In the genomic region with DNA sequence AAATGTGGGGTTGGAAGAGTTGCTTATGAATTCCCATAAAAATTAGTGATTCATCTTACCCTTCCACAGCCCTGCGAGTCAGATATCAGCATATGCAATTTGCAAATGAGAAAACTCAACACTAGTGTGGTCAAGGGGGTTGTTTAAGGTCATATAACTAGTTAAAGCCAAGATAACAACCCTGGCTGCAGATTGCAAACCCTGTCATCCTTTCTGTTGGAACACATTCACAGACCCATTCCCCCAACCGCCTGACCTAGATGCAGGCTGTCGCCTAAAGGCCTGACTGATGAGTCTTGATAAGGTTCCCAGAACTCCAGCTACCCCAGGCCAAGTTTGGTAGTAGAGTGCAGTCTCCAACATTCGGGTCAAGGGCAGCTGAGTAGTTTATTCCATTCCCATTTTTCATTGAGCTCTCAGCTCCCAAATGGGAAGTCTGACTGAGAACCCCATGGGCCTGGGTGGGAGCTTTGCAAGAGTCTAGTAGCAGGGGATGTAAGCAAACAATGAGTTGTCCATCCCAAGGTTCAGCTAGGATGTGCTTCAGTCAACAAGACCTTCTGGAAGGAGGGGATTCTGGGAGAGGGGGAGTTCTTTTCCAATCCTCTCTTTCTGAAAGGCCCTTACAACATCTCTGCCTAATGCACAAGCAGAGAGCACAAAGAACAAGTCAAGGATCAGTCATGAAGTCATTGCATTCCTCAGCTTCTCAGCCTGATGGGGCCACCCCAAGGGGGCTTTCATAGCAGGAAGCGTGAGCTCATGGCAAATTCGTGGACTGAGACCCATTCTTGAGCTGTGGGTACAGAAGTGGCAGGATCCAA, we compare ENCODE assay signal across 1 cellular context.
TF ChIP-seq lines count a peak whose summit lies in the region.

No MANE protein-coding gene starts in this region.

TF ChIP-seq in liver, 16 proteins besides CTCF, POLR2A, EP300 and RAD21 (continued from another document):
- peak; percentile 55 to 81 for TF ChIP-seq RXRA (IDR thresholded peaks at IDR 0.05)
- TF ChIP-seq SP1 (IDR thresholded peaks at IDR 0.05) = peak; percentile 63
- TF ChIP-seq TAF1 (conservative IDR thresholded peaks at IDR 0.05) = no peak
